Comparison of ENCODE assay signal across 12 cellular contexts in genomic region chr17:3678095-3678820, GRCh38. TPM values are rescaled to one million over a fixed set of nuclear protein-coding genes. Genes with fewer than 3 reads are reported as not detected.
DNase-seq lines count a peak whose midpoint lies in the region; ATAC-seq and TF ChIP-seq lines count a peak whose summit lies in the region.
"Had no signal": no experiment of that assay in that cellular context is flagged by ENCODE, and none has a peak within 500 bp of the region (broad histone marks: within the 10 kb centered on the region; RNA-seq: fewer than 3 reads in every experiment).

No MANE protein-coding gene starts in this region.

- no peak overlapping the region for H3K4me2 ChIP-seq in neural progenitor cell

- H3F3A ChIP-seq in neural progenitor cell (ENCODE audit: low read depth): peaks cover 3% of the 10 kb centered on the region

- no peak overlapping the region for H3K4me3 Mint-ChIP-seq in neural progenitor cell
- H3K4me3 Mint-ChIP-seq: brain; CD4-positive, alpha-beta memory T cell had no signal

- no peaks in the 10 kb centered on the region for H3K27me3 ChIP-seq in neural progenitor cell

- peaks cover 9% of the 10 kb centered on the region for H3K4me1 ChIP-seq in neural progenitor cell
- H3K4me1 ChIP-seq: prostate gland had no signal

- no peaks in the 10 kb centered on the region for H3K36me3 Mint-ChIP-seq in neural progenitor cell

- DNase-seq in HT1080 (ENCODE audit: low read depth): peak; percentile 22
- DNase-seq in neural progenitor cell (ENCODE audit: low spot score): peak; percentile 65
- DNase-seq in NCI-H1436 (lab: John Stamatoyannopoulos, UW): no peak
- no peak for DNase-seq in DMS153 (lab: John Stamatoyannopoulos, UW)
- DNase-seq: CD4-positive, alpha-beta memory T cell; GF-D8; NCI-H526; SIG-M5 had no signal

- no peak for ATAC-seq in HG03432 (IDR thresholded peaks at IDR 0.05; ENCODE audit: unreplicated experiment)

- H4K20me1 ChIP-seq in neural progenitor cell (ENCODE audit: low read depth): no peaks in the 10 kb centered on the region

- H3K27ac ChIP-seq in angular gyrus (ENCODE audit: low read depth, low read length) (peak overlapping the region; percentile 58), neural progenitor cell (no peak overlapping the region)
- H3K27ac ChIP-seq: prostate gland had no signal

- H3K9me3 Mint-ChIP-seq in neural progenitor cell: no peaks in the 10 kb centered on the region
- H3K9me3 Mint-ChIP-seq: brain; CD4-positive, alpha-beta memory T cell had no signal

- H3K36me3 ChIP-seq in neural progenitor cell: no peaks in the 10 kb centered on the region
- H3K36me3 ChIP-seq: prostate gland had no signal

- peak overlapping the region; percentile 79 for H2AFZ ChIP-seq in neural progenitor cell (replicated peaks)

- H3K4me1 Mint-ChIP-seq in neural progenitor cell: peaks cover 18% of the 10 kb centered on the region
- H3K4me1 Mint-ChIP-seq: brain had no signal

- TF ChIP-seq CTCF in neural progenitor cell (IDR thresholded peaks at IDR 0.05): peak; percentile 37

- H3K27ac Mint-ChIP-seq in neural progenitor cell: peak overlapping the region; percentile 6
- H3K27ac Mint-ChIP-seq: brain had no signal

- H3K79me2 ChIP-seq in neural progenitor cell (ENCODE audit: low read depth): no peaks in the 10 kb centered on the region

- H3K9me3 ChIP-seq in neural progenitor cell (ENCODE audit: low read depth): no peaks in the 10 kb centered on the region
- H3K9me3 ChIP-seq: prostate gland had no signal

- no peak overlapping the region for H3K9ac ChIP-seq in neural progenitor cell

- peaks cover 9% of the 10 kb centered on the region for H3K27me3 Mint-ChIP-seq in neural progenitor cell (ENCODE audit: insufficient read depth, low read depth)
- H3K27me3 Mint-ChIP-seq: CD4-positive, alpha-beta memory T cell had no signal

- H3K4me3 ChIP-seq in neural progenitor cell: no peak overlapping the region
- H3K4me3 ChIP-seq: prostate gland had no signal

RNA-seq across cellular contexts. Expression of gene EMC6, which starts 9.6 kb away (rescaled TPM):
- total RNA-seq in HT1080 (2014; rRNA removed; shearing (Covaris generic)): 36.8 and 69.7 TPM in 2 replicates
- polyA plus RNA-seq in HT1080 (2015; cell fraction: cytosol; rRNA removed): 112 and 139 TPM in 2 replicates
- polyA plus RNA-seq in HT1080 (2015; cell fraction: nucleus; rRNA removed): 45.4 and 51.1 TPM in 2 replicates
- 20.0 and 53.1 TPM in 2 replicates for total RNA-seq in neural progenitor cell (ENCODE audit: low replicate concordance)

RNA-seq across cellular contexts. Expression of gene TAX1BP3, which starts 9.9 kb away (rescaled TPM):
- 245 and 272 TPM in 2 replicates for total RNA-seq in HT1080 (2014; rRNA removed; shearing (Covaris generic))
- polyA plus RNA-seq in HT1080 (2015; cell fraction: cytosol; rRNA removed): 226 and 277 TPM in 2 replicates
- polyA plus RNA-seq in HT1080 (2015; cell fraction: nucleus; rRNA removed): 65.3 and 80.9 TPM in 2 replicates
- 27.3 and 56.7 TPM in 2 replicates for total RNA-seq in neural progenitor cell (ENCODE audit: low replicate concordance)

RNA-seq across cellular contexts. Expression of gene P2RX5, which starts 17.7 kb away (rescaled TPM):
- 11.7 and 15.9 TPM in 2 replicates for total RNA-seq in HT1080 (2014; rRNA removed; shearing (Covaris generic))
- 6.2 and 7.0 TPM in 2 replicates for polyA plus RNA-seq in HT1080 (2015; cell fraction: cytosol; rRNA removed)
- 5.6 and 7.4 TPM in 2 replicates for polyA plus RNA-seq in HT1080 (2015; cell fraction: nucleus; rRNA removed)
- total RNA-seq in neural progenitor cell (ENCODE audit: low replicate concordance): 0.68 TPM in 1 of 2 replicates, not detected in the other

RNA-seq across cellular contexts. Expression of gene CTNS, which starts 41.7 kb away (rescaled TPM):
- 29.4 and 30.2 TPM in 2 replicates for total RNA-seq in HT1080 (2014; rRNA removed; shearing (Covaris generic))
- polyA plus RNA-seq in HT1080 (2015; cell fraction: cytosol; rRNA removed): 15.1 and 20.1 TPM in 2 replicates
- 20.0 and 20.3 TPM in 2 replicates for polyA plus RNA-seq in HT1080 (2015; cell fraction: nucleus; rRNA removed)
- 9.4 and 9.9 TPM in 2 replicates for total RNA-seq in neural progenitor cell (ENCODE audit: low replicate concordance)

RNA-seq across cellular contexts. Expression of gene SHPK, which starts 42.2 kb away (rescaled TPM):
- total RNA-seq in HT1080 (2014; rRNA removed; shearing (Covaris generic)): 24.7 and 31.2 TPM in 2 replicates
- polyA plus RNA-seq in HT1080 (2015; cell fraction: cytosol; rRNA removed): 12.1 and 13.4 TPM in 2 replicates
- polyA plus RNA-seq in HT1080 (2015; cell fraction: nucleus; rRNA removed): 19.2 and 19.4 TPM in 2 replicates
- 23.4 and 33.4 TPM in 2 replicates for total RNA-seq in neural progenitor cell (ENCODE audit: low replicate concordance)

Comparison
In these comparisons a context has a peak if more than half of its experiments do, and no peak if none do; other contexts are left out.
1. DNase-seq: peak in HT1080 (single experiment) and neural progenitor cell (single experiment); none in NCI-H1436 (single experiment) and DMS153 (single experiment).